ENCODE assay signal across 1 cellular context in genomic region chr21:31909153-31909771, GRCh38.
TF ChIP-seq lines count a peak whose summit lies in the region.

No MANE protein-coding gene starts in this region.

TF ChIP-seq in H1, 55 proteins besides CTCF, POLR2A, EP300 and RAD21:
- no peak for TF ChIP-seq CBX8 (IDR thresholded peaks at IDR 0.05; ENCODE audit: borderline replicate concordance, low read depth, low read length)
- TF ChIP-seq ASH2L (IDR thresholded peaks at IDR 0.05; ENCODE audit: low read length): no peak
- TF ChIP-seq MAFK (IDR thresholded peaks at IDR 0.05; ENCODE audit: low read depth, low read length): no peak
- TF ChIP-seq RBBP5 (IDR thresholded peaks at IDR 0.05; ENCODE audit: borderline replicate concordance, low read depth, low read length): no peak
- no peak for TF ChIP-seq SP4 (IDR thresholded peaks at IDR 0.05; ENCODE audit: low read length)
- no peak for TF ChIP-seq BCL11A (IDR thresholded peaks at IDR 0.05; ENCODE audit: low read depth in 2 of 2, low read length in 2 of 2)
- no peak for TF ChIP-seq CREB1 (IDR thresholded peaks at IDR 0.05)
- no peak for TF ChIP-seq EGR1 (IDR thresholded peaks at IDR 0.05; ENCODE audit: borderline replicate concordance, low read depth, low read length)
- no peak for TF ChIP-seq RFX5 (IDR thresholded peaks at IDR 0.05; ENCODE audit: borderline replicate concordance, low read depth, low read length)
- TF ChIP-seq RNF2 (IDR thresholded peaks at IDR 0.05; ENCODE audit: borderline replicate concordance, low read depth, low read length, missing control alignments, poor library complexity, severe bottlenecking): no peak
- no peak for TF ChIP-seq TEAD4 (IDR thresholded peaks at IDR 0.05; ENCODE audit: low read depth, low read length)
- TF ChIP-seq, protein P1, sequence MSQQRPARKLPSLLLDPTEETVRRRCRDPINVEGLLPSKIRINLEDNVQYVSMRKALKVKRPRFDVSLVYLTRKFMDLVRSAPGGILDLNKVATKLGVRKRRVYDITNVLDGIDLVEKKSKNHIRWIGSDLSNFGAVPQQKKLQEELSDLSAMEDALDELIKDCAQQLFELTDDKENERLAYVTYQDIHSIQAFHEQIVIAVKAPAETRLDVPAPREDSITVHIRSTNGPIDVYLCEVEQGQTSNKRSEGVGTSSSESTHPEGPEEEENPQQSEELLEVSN (IDR thresholded peaks at IDR 0.05): no peak
- TF ChIP-seq KDM5A (IDR thresholded peaks at IDR 0.05; ENCODE audit: low read length): no peak
- TF ChIP-seq TAF1 (IDR thresholded peaks at IDR 0.05; ENCODE audit: low read depth, low read length): no peak
- TF ChIP-seq TBP (IDR thresholded peaks at IDR 0.05; ENCODE audit: low read depth, low read length): no peak
- no peak; the same call in 1 of the 2 replicates for TF ChIP-seq YY1 (IDR thresholded peaks at IDR 0.05; ENCODE audit: low read depth, low read length)
- TF ChIP-seq MAX (IDR thresholded peaks at IDR 0.05): no peak
- TF ChIP-seq JUN (IDR thresholded peaks at IDR 0.05; ENCODE audit: low read depth, low read length): no peak
TF ChIP-seq in H1: peak in this region for 0.
